ENCODE assay signal across 29 cellular contexts in the genomic region with DNA sequence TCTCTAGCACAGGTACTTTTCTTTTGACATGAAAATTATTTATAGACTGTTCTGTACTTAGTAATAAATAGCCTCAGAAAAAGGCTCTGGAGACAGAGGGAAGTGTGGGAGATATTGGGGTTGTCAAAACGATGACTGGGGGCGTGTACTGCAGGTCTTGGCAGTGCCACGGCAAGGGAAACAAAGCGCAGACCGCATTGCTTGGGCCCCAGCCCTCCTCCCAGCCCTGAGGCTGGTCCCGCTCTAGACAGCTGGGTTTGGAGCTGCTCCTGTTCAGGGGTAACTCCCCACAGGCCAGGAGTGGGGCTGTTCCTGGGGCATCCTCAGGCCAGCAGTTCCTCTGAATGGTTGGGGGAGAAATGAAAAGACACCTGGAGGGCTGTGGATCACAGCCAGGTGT.
"Had no signal": no experiment of that assay in that cellular context is flagged by ENCODE, and none has a peak within 500 bp of the region (broad histone marks: within the 10 kb centered on the region; RNA-seq: fewer than 3 reads in every experiment).

No MANE protein-coding gene starts in this region.

- H3K27me3 Mint-ChIP-seq: activated CD4-positive, alpha-beta memory T cell treated with anti-CD3 and anti-CD28 coated beads for 36 hours; activated naive CD4-positive, alpha-beta T cell treated with anti-CD3 and anti-CD28 coated beads, Interleukin-2, amount 50 U/mL, for 24 hours; activated naive CD8-positive, alpha-beta T cell treated with anti-CD3 and anti-CD28 coated beads, Interleukin-2, amount 50 U/mL, for 24 hours; dendritic cell treated with granulocyte-macrophage colony-stimulating factor and Interleukin-4, amounts not matched to agents 40 ng/mL and 50 ng/mL, for 4 days; progenitor cell of endocrine pancreas; stimulated activated naive B cell treated with anti-CD40 and anti-IgM and Interleukin-4, amounts not matched to agents 10 μg/mL and 1 μg/mL and 100 μg/mL, for 72 hours had no signal

- H3K4me1 Mint-ChIP-seq: activated naive CD8-positive, alpha-beta T cell treated with anti-CD3 and anti-CD28 coated beads, Interleukin-2, amount 50 U/mL, for 24 hours; endodermal cell; stimulated activated naive B cell treated with anti-CD40 and anti-IgM and Interleukin-4, amounts not matched to agents 10 μg/mL and 1 μg/mL and 100 μg/mL, for 72 hours had no signal

- H3K27ac Mint-ChIP-seq: activated CD4-positive, alpha-beta memory T cell treated with anti-CD3 and anti-CD28 coated beads for 36 hours; activated naive CD4-positive, alpha-beta T cell treated with anti-CD3 and anti-CD28 coated beads, Interleukin-2, amount 50 U/mL, for 24 hours; activated naive CD8-positive, alpha-beta T cell treated with anti-CD3 and anti-CD28 coated beads, Interleukin-2, amount 50 U/mL, for 24 hours; dendritic cell treated with granulocyte-macrophage colony-stimulating factor and Interleukin-4, amounts not matched to agents 40 ng/mL and 50 ng/mL, for 4 days; endodermal cell; immature natural killer cell; nephron progenitor cell; progenitor cell of endocrine pancreas; stimulated activated naive B cell treated with anti-CD40 and anti-IgM and Interleukin-4, amounts not matched to agents 10 μg/mL and 1 μg/mL and 100 μg/mL, for 72 hours; T-helper 1 cell treated with Interleukin-12 subunit alpha and Interleukin-12 subunit beta and Interleukin-4 antibody, amounts not matched to agents 30 μg/mL and 1 μg/mL, for 36 hours had no signal

- H3K36me3 ChIP-seq: lower lobe of right lung, neutrophil, stomach had no signal

- H3K27ac ChIP-seq: lower lobe of right lung, neutrophil, VCaP had no signal

- DNase-seq: activated CD4-positive, alpha-beta memory T cell treated with anti-CD3 and anti-CD28 coated beads for 36 hours; activated CD4-positive, alpha-beta T cell treated with anti-CD3 and anti-CD28 coated beads for 4 hours; activated CD8-positive, alpha-beta memory T cell treated with anti-CD3 and anti-CD28 coated beads, Interleukin-2, amount 50 U/mL, for 4 hours; activated gamma-delta T cell; activated naive CD8-positive, alpha-beta T cell treated with anti-CD3 and anti-CD28 coated beads, Interleukin-2, amount 50 U/mL, for 24 hours; activated T-cell treated with anti-CD3 and anti-CD28 coated beads, Interleukin-2, amount 50 U/mL, for 1 hour; amygdala; central memory CD4-positive, alpha-beta T cell; endodermal cell; foreskin fibroblast; immature natural killer cell; kidney; left colon; lower lobe of right lung; nephron progenitor cell; stimulated activated CD4-positive, alpha-beta T cell treated with anti-CD3 and anti-CD28 coated beads, Interleukin-15, amount 100 ng/mL, for 24 hours; stimulated activated CD4-positive, alpha-beta T cell treated with anti-CD3 and anti-CD28 coated beads, Interleukin-2, amount 100 ng/mL, for 24 hours; stimulated activated naive B cell treated with anti-CD40 and anti-IgM and Interleukin-4, amounts not matched to agents 10 μg/mL and 1 μg/mL and 100 μg/mL, for 72 hours; stomach; T-helper 9 cell; trophoblast cell had no signal

- ATAC-seq: activated naive CD8-positive, alpha-beta T cell treated with anti-CD3 and anti-CD28 coated beads, Interleukin-2, amount 50 U/mL, for 24 hours; esophagus mucosa; left colon; lower lobe of right lung; stimulated activated naive B cell treated with anti-CD40 and anti-IgM and Interleukin-4, amounts not matched to agents 10 μg/mL and 1 μg/mL and 100 μg/mL, for 72 hours had no signal

- H3K9me3 ChIP-seq: lower lobe of right lung, neutrophil, stomach had no signal

- H3K9me3 Mint-ChIP-seq: activated CD4-positive, alpha-beta memory T cell treated with anti-CD3 and anti-CD28 coated beads for 36 hours; activated naive CD4-positive, alpha-beta T cell treated with anti-CD3 and anti-CD28 coated beads, Interleukin-2, amount 50 U/mL, for 24 hours; activated naive CD8-positive, alpha-beta T cell treated with anti-CD3 and anti-CD28 coated beads, Interleukin-2, amount 50 U/mL, for 24 hours; dendritic cell treated with granulocyte-macrophage colony-stimulating factor and Interleukin-4, amounts not matched to agents 40 ng/mL and 50 ng/mL, for 4 days; immature natural killer cell; stimulated activated naive B cell treated with anti-CD40 and anti-IgM and Interleukin-4, amounts not matched to agents 10 μg/mL and 1 μg/mL and 100 μg/mL, for 72 hours; T-helper 1 cell treated with Interleukin-12 subunit alpha and Interleukin-12 subunit beta and Interleukin-4 antibody, amounts not matched to agents 30 μg/mL and 1 μg/mL, for 36 hours had no signal

- H3K27me3 ChIP-seq: neutrophil, stomach had no signal

- H3K4me3 ChIP-seq: lower lobe of right lung, smooth muscle cell, stomach had no signal

- H3K4me3 Mint-ChIP-seq: activated CD4-positive, alpha-beta memory T cell treated with anti-CD3 and anti-CD28 coated beads for 36 hours; activated naive CD4-positive, alpha-beta T cell treated with anti-CD3 and anti-CD28 coated beads, Interleukin-2, amount 50 U/mL, for 24 hours; activated naive CD8-positive, alpha-beta T cell treated with anti-CD3 and anti-CD28 coated beads, Interleukin-2, amount 50 U/mL, for 24 hours; dendritic cell treated with granulocyte-macrophage colony-stimulating factor and Interleukin-4, amounts not matched to agents 40 ng/mL and 50 ng/mL, for 4 days; endodermal cell; immature natural killer cell; nephron progenitor cell; stimulated activated naive B cell treated with anti-CD40 and anti-IgM and Interleukin-4, amounts not matched to agents 10 μg/mL and 1 μg/mL and 100 μg/mL, for 72 hours; T-helper 1 cell treated with Interleukin-12 subunit alpha and Interleukin-12 subunit beta and Interleukin-4 antibody, amounts not matched to agents 30 μg/mL and 1 μg/mL, for 36 hours had no signal
